12 cellular contexts compared by ENCODE assay signal in the genomic region with DNA sequence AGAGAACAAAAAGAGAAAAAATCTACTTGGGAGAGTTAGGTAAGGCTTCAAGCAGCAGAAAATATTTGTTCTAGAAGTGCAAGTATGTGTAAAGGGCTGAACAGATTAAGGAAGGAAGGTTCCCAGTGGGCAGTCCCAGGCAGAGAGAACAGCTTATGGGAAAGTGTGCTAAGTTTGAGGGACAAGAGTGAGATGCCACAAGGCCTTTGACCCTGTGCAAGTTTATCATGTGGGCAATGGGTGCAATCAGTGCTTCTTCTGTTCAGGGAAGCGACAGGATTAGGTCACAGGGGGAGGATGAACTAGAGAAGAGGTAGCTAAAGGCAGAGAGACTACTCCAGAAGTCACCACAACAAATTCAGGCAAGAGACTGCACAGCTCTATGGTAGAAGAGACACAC. TPM values are rescaled to one million over a fixed set of nuclear protein-coding genes. Genes with fewer than 3 reads are reported as not detected.
DNase-seq lines count a peak whose midpoint lies in the region; ATAC-seq and TF ChIP-seq lines count a peak whose summit lies in the region.
"Had no signal": no experiment of that assay in that cellular context is flagged by ENCODE, and none has a peak within 500 bp of the region (broad histone marks: within the 10 kb centered on the region; RNA-seq: fewer than 3 reads in every experiment).

No MANE protein-coding gene starts in this region.

- peaks cover 92% of the 10 kb centered on the region for H3K4me1 Mint-ChIP-seq in activated naive CD4-positive, alpha-beta T cell treated with anti-CD3 and anti-CD28 coated beads, Interleukin-2, amount 10 ng/mL, durations not matched to agents 7 days and 5 days
- peaks cover 88% of the 10 kb centered on the region for H3K4me1 Mint-ChIP-seq in activated naive CD8-positive, alpha-beta T cell treated with anti-CD3 and anti-CD28 coated beads for 36 hours

- peaks cover 55% of the 10 kb centered on the region for H3K36me3 Mint-ChIP-seq in activated naive CD4-positive, alpha-beta T cell treated with anti-CD3 and anti-CD28 coated beads, Interleukin-2, amount 10 ng/mL, durations not matched to agents 7 days and 5 days
- peaks cover 66% of the 10 kb centered on the region for H3K36me3 Mint-ChIP-seq in activated naive CD8-positive, alpha-beta T cell treated with anti-CD3 and anti-CD28 coated beads for 36 hours

- CTCF ChIA-PET in activated naive CD4-positive, alpha-beta T cell treated with anti-CD3 and anti-CD28 coated beads, Interleukin-2, amount 10 ng/mL, durations not matched to agents 7 days and 5 days (lab: Charles Lee): interaction anchor here (1.1 to 4.6 kb wide), 5 partner anchors 11 to 160 kb away, joined by 3 to 20 read pairs (median 6); no protein-coding TSS in a partner anchor

- 58 to 76% methylated on average over 1 of the region's 1 CpG for WGBS in lung, 2 donors
- WGBS in upper lobe of left lung, 2 donors: 67 to 88% methylated on average over 1 of the region's 1 CpG

- DNase-seq in activated naive CD4-positive, alpha-beta T cell treated with anti-CD3 and anti-CD28 coated beads, Interleukin-2, amount 10 ng/mL, durations not matched to agents 7 days and 5 days: no peak
- no peak for DNase-seq in activated naive CD4-positive, alpha-beta T cell treated with Interleukin-2 at 50 U/mL for 16 hours
- no peak for DNase-seq in activated naive CD8-positive, alpha-beta T cell treated with anti-CD3 and anti-CD28 coated beads for 36 hours
- DNase-seq in lung (ENCODE audit: low spot score) (no peak), upper lobe of left lung (peak in 1 of 2 donors; percentile 66), foreskin fibroblast (no peak)
- DNase-seq: activated gamma-delta T cell, mesendoderm, NCI-H146, T-helper 9 cell had no signal

- no peak for TF ChIP-seq EP300 in upper lobe of left lung (IDR thresholded peaks at IDR 0.05)

- no peaks in the 10 kb centered on the region for H3K27me3 Mint-ChIP-seq in activated naive CD4-positive, alpha-beta T cell treated with anti-CD3 and anti-CD28 coated beads, Interleukin-2, amount 10 ng/mL, durations not matched to agents 7 days and 5 days
- no peaks in the 10 kb centered on the region for H3K27me3 Mint-ChIP-seq in activated naive CD8-positive, alpha-beta T cell treated with anti-CD3 and anti-CD28 coated beads for 36 hours

- TF ChIP-seq CTCF in lung (IDR thresholded peaks at IDR 0.05; ENCODE audit: control extremely low read depth, extremely low read depth) (no peak), upper lobe of left lung (IDR thresholded peaks at IDR 0.05) (no peak), foreskin fibroblast (IDR thresholded peaks at IDR 0.05; ENCODE audit: low read depth, low read length) (no peak)

- H3K27me3 ChIP-seq in lung (ENCODE audit: control insufficient read depth, insufficient read depth) (no peaks in the 10 kb centered on the region), upper lobe of left lung (no peaks in the 10 kb centered on the region)

- peak in 1 of 4 donors; percentile 53 for TF ChIP-seq POLR2A in upper lobe of left lung (IDR thresholded peaks at IDR 0.05)

- H3K27ac ChIP-seq in lung (ENCODE audit: low read depth in 1 of 2, low read length in 1 of 2): peak overlapping the region in 1 of 2 donors; percentile 46
- H3K27ac ChIP-seq in upper lobe of left lung: peak overlapping the region; percentile 52 to 84 (median 74)

- H3K9me3 ChIP-seq in lung (ENCODE audit: control insufficient read depth in 2 of 2, insufficient read depth in 1 of 2, low read length in 1 of 2) (no peaks in the 10 kb centered on the region), upper lobe of left lung (no peaks in the 10 kb centered on the region)

- no peaks in the 10 kb centered on the region for H3K9me3 Mint-ChIP-seq in activated naive CD4-positive, alpha-beta T cell treated with anti-CD3 and anti-CD28 coated beads, Interleukin-2, amount 10 ng/mL, durations not matched to agents 7 days and 5 days
- no peaks in the 10 kb centered on the region for H3K9me3 Mint-ChIP-seq in activated naive CD8-positive, alpha-beta T cell treated with anti-CD3 and anti-CD28 coated beads for 36 hours

- peak overlapping the region; percentile 74 for H3K27ac Mint-ChIP-seq in activated naive CD4-positive, alpha-beta T cell treated with anti-CD3 and anti-CD28 coated beads, Interleukin-2, amount 10 ng/mL, durations not matched to agents 7 days and 5 days
- H3K27ac Mint-ChIP-seq in activated naive CD8-positive, alpha-beta T cell treated with anti-CD3 and anti-CD28 coated beads for 36 hours: peak overlapping the region; percentile 94

- H3K4me3 ChIP-seq in lung (no peak overlapping the region), upper lobe of left lung (no peak overlapping the region), foreskin fibroblast (ENCODE audit: low read depth in 1 of 2, low read length in 2 of 2) (no peak overlapping the region)

- ATAC-seq in lung (ENCODE audit: insufficient read depth, low FRiP score): peak; percentile 60
- peak; percentile 65 to 68 for ATAC-seq in upper lobe of left lung (ENCODE audit: low FRiP score in 2 of 2)
- no peak for ATAC-seq in GM18907 (IDR thresholded peaks at IDR 0.05; ENCODE audit: unreplicated experiment)
- ATAC-seq in GM21737 (IDR thresholded peaks at IDR 0.05; ENCODE audit: unreplicated experiment): no peak

- H3K36me3 ChIP-seq in lung (ENCODE audit: control insufficient read depth in 2 of 2, insufficient read depth in 2 of 2, low read length in 2 of 2) (no peaks in the 10 kb centered on the region), upper lobe of left lung (no peaks in the 10 kb centered on the region)

- peak overlapping the region; percentile 4 for H3K4me3 Mint-ChIP-seq in activated naive CD4-positive, alpha-beta T cell treated with anti-CD3 and anti-CD28 coated beads, Interleukin-2, amount 10 ng/mL, durations not matched to agents 7 days and 5 days
- peak overlapping the region; percentile 20 for H3K4me3 Mint-ChIP-seq in activated naive CD8-positive, alpha-beta T cell treated with anti-CD3 and anti-CD28 coated beads for 36 hours

- peaks cover 9 to 19% of the 10 kb centered on the region in 2 donors for H3K4me1 ChIP-seq in lung (ENCODE audit: control insufficient read depth in 2 of 2, insufficient read depth in 2 of 2, low read length in 2 of 2)
- H3K4me1 ChIP-seq in upper lobe of left lung: peaks cover 57 to 67% (median 60%) of the 10 kb centered on the region in 4 donors

RNA-seq across cellular contexts. Expression of a gene that starts 44.4 kb away (rescaled TPM):
- total RNA-seq in activated naive CD8-positive, alpha-beta T cell treated with anti-CD3 and anti-CD28 coated beads for 36 hours: 10 to 100 TPM; 56.1 to 61.5 TPM
- total RNA-seq in lung (10 to 100 TPM; 42.7 to 46.3 TPM), upper lobe of left lung (100 to 1,000 TPM in 1 of 6 donors, 10 to 100 TPM in 5; 37.7 to 105 (median 57.3) TPM)
- polyA plus RNA-seq in lung: 10 to 100 TPM; 11.2 to 22.3 TPM

Comparison
In these comparisons a context has a peak if more than half of its experiments do, and no peak if none do; other contexts are left out.
1. ATAC-seq: peak in lung (single experiment) and upper lobe of left lung (2 of 2); none in GM18907 (single experiment) and GM21737 (single experiment).